Comparison of ENCODE assay signal across 6 cellular contexts in the genomic region with DNA sequence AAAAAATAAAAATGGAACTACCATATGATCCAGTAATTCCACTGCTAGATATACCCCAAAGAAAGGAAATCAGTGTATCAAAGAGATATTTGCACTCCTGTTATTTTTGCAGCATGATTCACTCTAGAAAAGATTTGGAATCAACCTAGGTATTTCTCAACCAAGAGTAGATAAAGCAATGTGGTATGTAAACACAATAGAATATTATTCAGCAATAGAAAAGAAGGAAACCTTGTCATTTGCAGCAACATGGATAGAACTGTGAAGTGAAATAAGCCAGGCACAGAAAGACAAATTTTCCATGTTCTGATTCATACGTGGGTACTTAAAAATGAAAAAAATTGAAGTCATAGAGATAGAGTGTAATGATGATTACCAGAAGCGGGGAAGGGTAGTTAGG.
"Had no signal": no experiment of that assay in that cellular context is flagged by ENCODE, and none has a peak within 500 bp of the region (broad histone marks: within the 10 kb centered on the region; RNA-seq: fewer than 3 reads in every experiment).

No MANE protein-coding gene starts in this region.

- DNase-seq: H9, HCEC 1CT, KBM-7 had no signal

- H3K27ac ChIP-seq: HL-60 had no signal

- ATAC-seq: GM23338, HepG2 had no signal

- H3K4me3 ChIP-seq: GM23338 had no signal
